In the genomic region with DNA sequence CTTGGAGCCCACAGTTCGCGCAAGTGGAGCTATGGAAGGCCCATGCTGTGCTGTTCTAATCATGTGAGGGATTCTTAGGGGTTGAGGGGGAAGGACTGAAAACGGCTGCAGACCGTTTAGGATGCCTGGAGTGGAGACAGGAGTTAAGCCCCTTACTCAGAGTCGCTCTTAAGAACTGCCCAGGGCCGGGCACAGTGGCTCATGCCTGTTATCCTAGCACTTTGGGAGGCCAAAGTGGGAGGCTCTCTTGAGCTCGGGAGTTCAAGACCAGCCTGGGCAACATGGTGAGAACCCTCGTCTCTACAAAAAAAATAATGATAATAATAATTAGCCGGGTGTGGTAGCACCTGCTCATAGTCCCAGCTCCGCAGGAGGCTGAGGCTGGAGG, we compare ENCODE assay signal across 8 cellular contexts. TPM values are rescaled to one million over a fixed set of nuclear protein-coding genes. Genes with fewer than 3 reads are reported as not detected.
DNase-seq lines count a peak whose midpoint lies in the region; ATAC-seq and TF ChIP-seq lines count a peak whose summit lies in the region.

No MANE protein-coding gene starts in this region.

- H3K27me3 ChIP-seq in right lobe of liver = no peaks in the 10 kb centered on the region
- H3K27me3 ChIP-seq in tibial artery = no peaks in the 10 kb centered on the region

- 15% methylated on average over 10 of the region's 10 CpGs for WGBS in right lobe of liver (ENCODE audit: insufficient coverage, low coverage, low lambda C conversion rate, missing lambda C conversion rate)

- no peak overlapping the region for H3K4me3 Mint-ChIP-seq in activated naive CD4-positive, alpha-beta T cell treated with anti-CD3 and anti-CD28 coated beads, Interleukin-2, amount 10 ng/mL, durations not matched to agents 7 days and 5 days

- peak overlapping the region; percentile 99 to 100 (median 99) for H3K27ac ChIP-seq in right lobe of liver
- peak overlapping the region; percentile 100 for H3K27ac ChIP-seq in tibial artery

- no peaks in the 10 kb centered on the region for H3K27me3 Mint-ChIP-seq in activated naive CD4-positive, alpha-beta T cell treated with anti-CD3 and anti-CD28 coated beads, Interleukin-2, amount 10 ng/mL, durations not matched to agents 7 days and 5 days

- no peak for TF ChIP-seq POLR2A in right lobe of liver (IDR thresholded peaks at IDR 0.05)

- H3K9me3 ChIP-seq in right lobe of liver (no peaks in the 10 kb centered on the region), tibial artery (no peaks in the 10 kb centered on the region)

- H3K36me3 ChIP-seq in right lobe of liver (peaks cover 0 to under 1% (median 0%) of the 10 kb centered on the region in 4 donors), tibial artery (peaks cover 0 to 5% (median 0%) of the 10 kb centered on the region in 3 donors)

- H3K36me3 Mint-ChIP-seq in activated naive CD4-positive, alpha-beta T cell treated with anti-CD3 and anti-CD28 coated beads, Interleukin-2, amount 10 ng/mL, durations not matched to agents 7 days and 5 days = peaks cover 10% of the 10 kb centered on the region

- in situ Hi-C loops in astrocyte of the cerebellum (cut with HindIII; ENCODE audit: low sequenced_read_pairs) = no loop called here

- H3K27ac Mint-ChIP-seq in activated naive CD4-positive, alpha-beta T cell treated with anti-CD3 and anti-CD28 coated beads, Interleukin-2, amount 10 ng/mL, durations not matched to agents 7 days and 5 days = peak overlapping the region; percentile 98

- TF ChIP-seq CTCF in astrocyte of the cerebellum (IDR thresholded peaks at IDR 0.05; ENCODE audit: low read depth, low read length, missing control alignments) = no peak
- TF ChIP-seq CTCF in right lobe of liver (IDR thresholded peaks at IDR 0.05) = no peak
- no peak for TF ChIP-seq CTCF in tibial artery (IDR thresholded peaks at IDR 0.05)
- no peak for TF ChIP-seq CTCF in GM10248 (IDR thresholded peaks at IDR 0.05; ENCODE audit: control extremely low read depth, extremely low read depth, low read depth, missing control alignments)

- intact Hi-C loops in right lobe of liver (cut with DNase I) (no loop called here), tibial artery (cut with DNase I; ENCODE audit: low total_unique reads) (loop anchor here (2.0 kb wide), 1 partner anchor 20 kb away; a partner anchor contains a TSS)

- H3K4me1 ChIP-seq in right lobe of liver = peaks cover 0 to 17% (median 4%) of the 10 kb centered on the region in 4 donors
- peaks cover 0 to 50% (median 28%) of the 10 kb centered on the region in 4 donors for H3K4me1 ChIP-seq in tibial artery

- DNase-seq in activated naive CD4-positive, alpha-beta T cell treated with anti-CD3 and anti-CD28 coated beads, Interleukin-2, amount 10 ng/mL, durations not matched to agents 7 days and 5 days = no peak
- DNase-seq in activated naive CD4-positive, alpha-beta T cell treated with Interleukin-2 at 50 U/mL for 16 hours = no peak
- no peak for DNase-seq in astrocyte of the cerebellum (ENCODE audit: low read depth)
- no peak for DNase-seq in right lobe of liver
- no peak for DNase-seq in tibial artery
- no peak for DNase-seq in ureter (ENCODE audit: low spot score)
- no peak for DNase-seq in GM10248 (ENCODE audit: extremely low spot score)
- no peak for DNase-seq in HCEC 1CT

- H3K9me3 Mint-ChIP-seq in activated naive CD4-positive, alpha-beta T cell treated with anti-CD3 and anti-CD28 coated beads, Interleukin-2, amount 10 ng/mL, durations not matched to agents 7 days and 5 days = no peaks in the 10 kb centered on the region

- H3K4me3 ChIP-seq in astrocyte of the cerebellum (ENCODE audit: low read depth, low read length) = peak overlapping the region; percentile 77
- peak overlapping the region; percentile 83 to 95 (median 85) for H3K4me3 ChIP-seq in right lobe of liver
- peak overlapping the region; percentile 92 to 95 for H3K4me3 ChIP-seq in tibial artery

- H3K4me1 Mint-ChIP-seq in activated naive CD4-positive, alpha-beta T cell treated with anti-CD3 and anti-CD28 coated beads, Interleukin-2, amount 10 ng/mL, durations not matched to agents 7 days and 5 days = peaks cover 33% of the 10 kb centered on the region

- CTCF ChIA-PET in activated naive CD4-positive, alpha-beta T cell treated with anti-CD3 and anti-CD28 coated beads, Interleukin-2, amount 10 ng/mL, durations not matched to agents 7 days and 5 days (lab: Charles Lee) = interaction anchor here (1.1 to 2.4 kb wide), 4 partner anchors 13 to 23 kb away, joined by 3 to 10 read pairs (median 5); a partner anchor contains a TSS
- CTCF ChIA-PET in GM10248 (lab: Yijun Ruan, JAX) = interaction anchor here (1.3 to 5.7 kb wide), 5 partner anchors 8 to 87 kb away, joined by 3 to 78 read pairs (median 3); a partner anchor contains a TSS

- ATAC-seq in right lobe of liver = no peak

- POLR2A ChIA-PET in GM10248 (lab: Yijun Ruan, JAX) = interaction anchor here (0.6 to 2.1 kb wide), 6 partner anchors 11 to 153 kb away, joined by 3 to 9 read pairs (median 6); a partner anchor contains a TSS

RNA-seq across cellular contexts. Expression of a gene that starts 1.1 kb away (rescaled TPM):
- total RNA-seq in right lobe of liver = 10 to 100 TPM; 16.9 to 24.3 (median 19.4) TPM
- total RNA-seq in ureter = 30.1 TPM

RNA-seq across cellular contexts. Expression of a gene that starts 13.4 kb away (rescaled TPM):
- total RNA-seq in right lobe of liver (10 to 100 TPM in 5 of 6 experiments, 1 to 10 TPM in 1; 9.8 to 13.1 (median 12.4) TPM), ureter (21.7 TPM)

RNA-seq across cellular contexts. Expression of a gene that starts 19.7 kb away (rescaled TPM):
- total RNA-seq in right lobe of liver = 10 to 100 TPM; 12.2 to 18.3 (median 16.7) TPM
- total RNA-seq in ureter = 71.0 TPM
